ENCODE assay signal across 17 cellular contexts in genomic region chr4:112085156-112086035, GRCh38. TPM values are rescaled to one million over a fixed set of nuclear protein-coding genes. Genes with fewer than 3 reads are reported as not detected.
A peak's percentile ranks its signal among the peaks of the same experiment; 100 is the strongest.
DNase-seq lines count a peak whose midpoint lies in the region; ATAC-seq and TF ChIP-seq lines count a peak whose summit lies in the region.
"Had no signal": no experiment of that assay in that cellular context is flagged by ENCODE, and none has a peak within 500 bp of the region (broad histone marks: within the 10 kb centered on the region; RNA-seq: fewer than 3 reads in every experiment).

No MANE protein-coding gene starts in this region.

- H3K9me3 Mint-ChIP-seq in T-cell, result no peaks in the 10 kb centered on the region
- H3K9me3 Mint-ChIP-seq: neural crest cell; stimulated activated naive CD8-positive, alpha-beta T cell treated with anti-CD3 and anti-CD28 coated beads, Interleukin-15, amount 100 ng/mL, for 72 hours had no signal

- in situ Hi-C loops in HAP-1 (cut with MboI; ENCODE audit: low sequenced_read_pairs), result no loop called here

- no peaks in the 10 kb centered on the region for H3K27me3 ChIP-seq in lower lobe of right lung (ENCODE audit: low read depth)
- H3K27me3 ChIP-seq in HAP-1 (ENCODE audit: low read depth), result no peaks in the 10 kb centered on the region

- H3K9me3 ChIP-seq in lower lobe of right lung, result no peaks in the 10 kb centered on the region
- H3K9me3 ChIP-seq in HAP-1, result no peaks in the 10 kb centered on the region

- POLR2A ChIA-PET in T-cell (lab: Charles Lee), result no interaction called here

- H3K27me3 Mint-ChIP-seq in T-cell, result peaks cover 5 to 6% of the 10 kb centered on the region in 2 donors

- no peak overlapping the region for H3K27ac Mint-ChIP-seq in T-cell
- H3K27ac Mint-ChIP-seq: activated CD8-positive, alpha-beta memory T cell treated with anti-CD3 and anti-CD28 coated beads, Interleukin-2, amount 10 ng/mL, durations not matched to agents 7 days and 5 days; stimulated activated naive CD8-positive, alpha-beta T cell treated with anti-CD3 and anti-CD28 coated beads, Interleukin-15, amount 100 ng/mL, for 72 hours had no signal

- H3K4me1 Mint-ChIP-seq in T-cell, result no peaks in the 10 kb centered on the region
- H3K4me1 Mint-ChIP-seq: neural crest cell had no signal

- H3K27ac ChIP-seq in lower lobe of right lung, result no peak overlapping the region

- no peak for TF ChIP-seq CTCF in lower lobe of right lung (IDR thresholded peaks at IDR 0.05)

- H3K36me3 ChIP-seq in lower lobe of right lung (no peaks in the 10 kb centered on the region), HAP-1 (replicated peaks) (no peaks in the 10 kb centered on the region)

- CTCF ChIA-PET in T-cell (lab: Charles Lee), result interaction anchor here in 1 of 2 donors (0.6 kb wide), 1 partner anchor 111 kb away, joined by 5 read pairs; no protein-coding TSS in a partner anchor

- intact Hi-C loops in lower lobe of right lung (cut with DNase I), result no loop called here

- H3K4me3 Mint-ChIP-seq in T-cell, result no peak overlapping the region
- H3K4me3 Mint-ChIP-seq: activated CD8-positive, alpha-beta memory T cell treated with anti-CD3 and anti-CD28 coated beads, Interleukin-2, amount 10 ng/mL, durations not matched to agents 7 days and 5 days; neural crest cell; stimulated activated naive CD8-positive, alpha-beta T cell treated with anti-CD3 and anti-CD28 coated beads, Interleukin-15, amount 100 ng/mL, for 72 hours had no signal

- no peaks in the 10 kb centered on the region for H3K4me1 ChIP-seq in lower lobe of right lung
- 0 out of 2 replicates have a peak, but pooled peaks cover 1% of the 10 kb centered on the region for H3K4me1 ChIP-seq in HAP-1

- no peaks in the 10 kb centered on the region for H3K36me3 Mint-ChIP-seq in T-cell
- H3K36me3 Mint-ChIP-seq: activated CD8-positive, alpha-beta memory T cell treated with anti-CD3 and anti-CD28 coated beads, Interleukin-2, amount 10 ng/mL, durations not matched to agents 7 days and 5 days had no signal

- ATAC-seq in GM18867 (IDR thresholded peaks at IDR 0.05; ENCODE audit: unreplicated experiment), result peak; percentile 67
- ATAC-seq in HG03565 (IDR thresholded peaks at IDR 0.05; ENCODE audit: unreplicated experiment), result peak; percentile 60
- ATAC-seq in lower lobe of right lung, result peak; percentile 60 to 67
- no peak for ATAC-seq in T-cell (replicated peaks in 1 of 4)
- ATAC-seq: activated CD8-positive, alpha-beta memory T cell treated with anti-CD3 and anti-CD28 coated beads, Interleukin-2, amount 10 ng/mL, durations not matched to agents 7 days and 5 days; left cardiac atrium; stimulated activated naive CD8-positive, alpha-beta T cell treated with anti-CD3 and anti-CD28 coated beads, Interleukin-15, amount 100 ng/mL, for 72 hours had no signal

- DNase-seq in SIG-M5 (lab: John Stamatoyannopoulos, UW), result peak; percentile 34
- no peak for DNase-seq in lower lobe of right lung
- no peak for DNase-seq in retina
- DNase-seq in T-cell, result no peak
- no peak for DNase-seq in activated T-cell treated with anti-CD3 and anti-CD28 coated beads, Interleukin-2, amount 50 U/mL, for 1 hour
- DNase-seq in HAP-1 (ENCODE audit: low spot score in 2 of 2), result no peak
- DNase-seq: activated CD8-positive, alpha-beta memory T cell treated with anti-CD3 and anti-CD28 coated beads, Interleukin-2, amount 10 ng/mL, durations not matched to agents 7 days and 5 days; activated naive CD4-positive, alpha-beta T cell treated with anti-CD3 and anti-CD28 coated beads, Interleukin-2, amount 50 U/mL, for 16 hours; glutamatergic neuron; left cardiac atrium; NCI-H1105; NCI-H524; SHP77; stimulated activated naive CD8-positive, alpha-beta T cell treated with anti-CD3 and anti-CD28 coated beads, Interleukin-15, amount 100 ng/mL, for 72 hours had no signal

- H3K4me3 ChIP-seq in lower lobe of right lung (no peak overlapping the region), HAP-1 (no peak overlapping the region)

RNA-seq across cellular contexts. Expression of gene FAM241A, which starts 59.9 kb away (rescaled TPM):
- total RNA-seq in lower lobe of right lung, result 5.0 TPM
- total RNA-seq in T-cell, result 1 to 10 TPM; 1.4 to 3.4 (median 2.0) TPM

Comparison
In these comparisons a context has a peak if more than half of its experiments do, and no peak if none do; other contexts are left out.
1. ATAC-seq: peak in GM18867 (single experiment), HG03565 (single experiment) and lower lobe of right lung (2 of 2); none in T-cell (0 of 4).